7 cellular contexts compared by ENCODE assay signal in the genomic region with DNA sequence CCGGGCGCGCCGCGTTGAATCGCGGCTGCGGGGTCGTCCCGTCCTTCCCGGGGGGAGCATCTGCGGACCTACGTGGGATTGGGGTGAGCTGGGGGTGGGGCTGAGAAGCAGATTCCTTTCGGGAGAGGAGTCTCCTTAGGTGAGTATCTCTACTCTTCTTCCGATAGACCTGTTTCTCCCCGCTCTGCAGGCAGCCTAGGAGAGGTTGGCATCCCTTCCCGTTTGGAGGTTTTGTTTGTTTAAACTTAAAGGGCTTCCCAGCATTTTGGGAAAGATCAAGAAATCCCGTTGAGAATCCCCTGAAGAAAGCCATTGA. TPM values are rescaled to one million over a fixed set of nuclear protein-coding genes. Genes with fewer than 3 reads are reported as not detected.
A peak's percentile ranks its signal among the peaks of the same experiment; 100 is the strongest.
DNase-seq lines count a peak whose midpoint lies in the region; ATAC-seq and TF ChIP-seq lines count a peak whose summit lies in the region.

No MANE protein-coding gene starts in this region.

- no peaks in the 10 kb centered on the region for H3K27me3 ChIP-seq in iPS-15b (ENCODE audit: control insufficient read depth, insufficient read depth, low read length)

- H3K9ac ChIP-seq in iPS-15b (ENCODE audit: low read depth, low read length) = peak overlapping the region; percentile 56

- POLR2A ChIA-PET in activated B cell treated with CpG ODN at 0.5 μM for 24 hours (lab: Charles Lee) = interaction anchor here (0.6 to 2.0 kb wide), 14 partner anchors 16 to 535 kb away, joined by 3 to 11 read pairs (median 4); a partner anchor contains a TSS

- intact Hi-C loops in activated B cell treated with CpG ODN at 0.5 μM for 24 hours (cut with micrococcal nuclease) = loop anchor here (1.0 to 5.0 kb wide), 15 partner anchors 47 to 1169 kb away; a partner anchor contains a TSS

- H3K27ac Mint-ChIP-seq in activated B cell treated with CpG ODN at 0.5 μM for 24 hours = peak overlapping the region; percentile 97
- peak overlapping the region; percentile 93 for H3K27ac Mint-ChIP-seq in stimulated activated naive B cell treated with anti-CD40 and anti-IgM and Interleukin-4, amounts not matched to agents 10 μg/mL and 1 μg/mL and 100 μg/mL, for 72 hours

- peaks cover 25% of the 10 kb centered on the region for H3K4me1 Mint-ChIP-seq in activated B cell treated with CpG ODN at 0.5 μM for 24 hours
- peaks cover 5 to 8% of the 10 kb centered on the region in 2 donors for H3K4me1 Mint-ChIP-seq in stimulated activated naive B cell treated with anti-CD40 and anti-IgM and Interleukin-4, amounts not matched to agents 10 μg/mL and 1 μg/mL and 100 μg/mL, for 72 hours

- no peak for DNase-seq in HFF-Myc (ENCODE audit: extremely low read depth, low read depth)
- DNase-seq in activated B cell treated with CpG ODN at 0.5 μM for 24 hours = no peak
- no peak for DNase-seq in stimulated activated naive B cell treated with anti-CD40 and anti-IgM and Interleukin-4, amounts not matched to agents 10 μg/mL and 1 μg/mL and 100 μg/mL, for 72 hours
- DNase-seq in mesenteric fat pad (ENCODE audit: low spot score) = no peak
- DNase-seq in AML-193 (lab: John Stamatoyannopoulos, UW) = no peak

- no peak for TF ChIP-seq CTCF in HFF-Myc (IDR thresholded peaks at IDR 0.05; ENCODE audit: low read depth, low read length, missing control alignments)
- no peak for TF ChIP-seq CTCF in activated B cell treated with CpG ODN at 0.5 μM for 24 hours (IDR thresholded peaks at IDR 0.05)

- CTCF ChIA-PET in activated B cell treated with CpG ODN at 0.5 μM for 24 hours (lab: Charles Lee) = interaction anchor here (13.4 kb wide), 1 partner anchor 86 kb away, joined by 264 read pairs; a partner anchor contains a TSS

- H3K4me3 ChIP-seq in HFF-Myc (replicated peaks; ENCODE audit: low read depth, low read length) (peak overlapping the region; percentile 79), iPS-15b (ENCODE audit: low read depth, low read length) (peak overlapping the region; percentile 79)

- no peaks in the 10 kb centered on the region for H3K27me3 Mint-ChIP-seq in activated B cell treated with CpG ODN at 0.5 μM for 24 hours
- no peaks in the 10 kb centered on the region for H3K27me3 Mint-ChIP-seq in stimulated activated naive B cell treated with anti-CD40 and anti-IgM and Interleukin-4, amounts not matched to agents 10 μg/mL and 1 μg/mL and 100 μg/mL, for 72 hours

- H3K4me1 ChIP-seq in iPS-15b (ENCODE audit: control insufficient read depth, insufficient read depth, low read length) = no peaks in the 10 kb centered on the region

- no peaks in the 10 kb centered on the region for H3K9me3 Mint-ChIP-seq in activated B cell treated with CpG ODN at 0.5 μM for 24 hours
- H3K9me3 Mint-ChIP-seq in stimulated activated naive B cell treated with anti-CD40 and anti-IgM and Interleukin-4, amounts not matched to agents 10 μg/mL and 1 μg/mL and 100 μg/mL, for 72 hours = no peaks in the 10 kb centered on the region

- H3K36me3 ChIP-seq in iPS-15b (ENCODE audit: control insufficient read depth, insufficient read depth, low read length) = no peaks in the 10 kb centered on the region

- ATAC-seq in activated B cell treated with CpG ODN at 0.5 μM for 24 hours (ENCODE audit: low read depth) (no peak), GM18907 (IDR thresholded peaks at IDR 0.05; ENCODE audit: unreplicated experiment) (no peak)
- ATAC-seq in stimulated activated naive B cell treated with anti-CD40 and anti-IgM and Interleukin-4, amounts not matched to agents 10 μg/mL and 1 μg/mL and 100 μg/mL, for 72 hours (replicated peaks) = peak in 1 of 2 donors; percentile 0

- peaks cover 37% of the 10 kb centered on the region for H3K36me3 Mint-ChIP-seq in activated B cell treated with CpG ODN at 0.5 μM for 24 hours (ENCODE audit: low read depth)
- peaks cover 5 to 14% of the 10 kb centered on the region in 2 donors for H3K36me3 Mint-ChIP-seq in stimulated activated naive B cell treated with anti-CD40 and anti-IgM and Interleukin-4, amounts not matched to agents 10 μg/mL and 1 μg/mL and 100 μg/mL, for 72 hours

- peak overlapping the region; percentile 99 for H3K4me3 Mint-ChIP-seq in activated B cell treated with CpG ODN at 0.5 μM for 24 hours
- H3K4me3 Mint-ChIP-seq in stimulated activated naive B cell treated with anti-CD40 and anti-IgM and Interleukin-4, amounts not matched to agents 10 μg/mL and 1 μg/mL and 100 μg/mL, for 72 hours = peak overlapping the region; percentile 92 to 97

- H3K9me3 ChIP-seq in iPS-15b (ENCODE audit: control insufficient read depth, insufficient read depth, low read length) = no peaks in the 10 kb centered on the region

RNA-seq across cellular contexts. Expression of a gene that starts 0.4 kb away (rescaled TPM):
- 37.9 and 39.1 TPM in 2 replicates for total RNA-seq in activated B cell treated with CpG ODN at 0.5 μM for 24 hours
- 17.3 TPM for total RNA-seq in mesenteric fat pad

RNA-seq across cellular contexts. Expression of a gene that starts 0.8 kb away (rescaled TPM):
- total RNA-seq in activated B cell treated with CpG ODN at 0.5 μM for 24 hours (28.4 and 30.7 TPM in 2 replicates), mesenteric fat pad (6.2 TPM)
